ENCODE assay signal across 1 cellular context in the genomic region with DNA sequence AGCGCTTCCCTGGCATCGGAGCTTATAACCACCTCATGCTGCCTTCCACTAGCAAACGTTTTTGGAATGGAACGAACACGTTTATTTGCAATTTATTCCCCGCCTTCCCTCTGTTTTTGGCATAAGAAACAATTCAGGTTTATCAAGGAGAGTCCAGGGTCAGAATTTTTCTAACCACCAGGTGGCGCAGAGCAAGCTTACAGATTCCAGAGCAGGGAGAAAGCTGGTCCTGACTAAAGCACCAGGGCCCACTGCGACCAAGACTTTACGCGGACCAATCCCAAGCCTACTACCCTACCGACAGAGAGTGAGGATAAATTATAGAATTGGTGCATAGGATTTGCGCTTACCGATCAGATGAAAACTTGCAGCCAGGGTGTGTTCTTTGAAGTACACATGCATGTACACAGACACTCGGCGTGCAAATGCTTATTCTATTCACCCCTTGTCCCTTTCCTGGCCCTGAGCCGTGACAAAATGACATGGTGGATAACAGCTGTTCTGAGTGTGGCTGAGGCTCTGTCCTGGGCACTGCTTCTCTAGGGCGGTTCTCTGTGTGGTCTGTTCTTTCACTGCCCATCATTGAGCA.
TF ChIP-seq lines count a peak whose summit lies in the region.

No MANE protein-coding gene starts in this region.

TF ChIP-seq in K562, 482 proteins besides CTCF, POLR2A, EP300 and RAD21 (continues in another document):
- TF ChIP-seq, protein P1, sequence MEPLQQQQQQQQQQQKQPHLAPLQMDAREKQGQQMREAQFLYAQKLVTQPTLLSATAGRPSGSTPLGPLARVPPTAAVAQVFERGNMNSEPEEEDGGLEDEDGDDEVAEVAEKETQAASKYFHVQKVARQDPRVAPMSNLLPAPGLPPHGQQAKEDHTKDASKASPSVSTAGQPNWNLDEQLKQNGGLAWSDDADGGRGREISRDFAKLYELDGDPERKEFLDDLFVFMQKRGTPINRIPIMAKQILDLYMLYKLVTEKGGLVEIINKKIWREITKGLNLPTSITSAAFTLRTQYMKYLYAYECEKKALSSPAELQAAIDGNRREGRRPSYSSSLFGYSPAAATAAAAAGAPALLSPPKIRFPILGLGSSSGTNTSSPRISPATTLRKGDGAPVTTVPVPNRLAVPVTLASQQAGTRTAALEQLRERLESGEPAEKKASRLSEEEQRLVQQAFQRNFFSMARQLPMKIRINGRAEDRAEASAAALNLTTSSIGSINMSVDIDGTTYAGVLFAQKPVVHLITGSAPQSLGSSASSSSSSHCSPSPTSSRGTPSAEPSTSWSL (CRISPR knock-in tag; IDR thresholded peaks at IDR 0.05; ENCODE audit: borderline replicate concordance), result no peak
- TF ChIP-seq, protein P2, sequence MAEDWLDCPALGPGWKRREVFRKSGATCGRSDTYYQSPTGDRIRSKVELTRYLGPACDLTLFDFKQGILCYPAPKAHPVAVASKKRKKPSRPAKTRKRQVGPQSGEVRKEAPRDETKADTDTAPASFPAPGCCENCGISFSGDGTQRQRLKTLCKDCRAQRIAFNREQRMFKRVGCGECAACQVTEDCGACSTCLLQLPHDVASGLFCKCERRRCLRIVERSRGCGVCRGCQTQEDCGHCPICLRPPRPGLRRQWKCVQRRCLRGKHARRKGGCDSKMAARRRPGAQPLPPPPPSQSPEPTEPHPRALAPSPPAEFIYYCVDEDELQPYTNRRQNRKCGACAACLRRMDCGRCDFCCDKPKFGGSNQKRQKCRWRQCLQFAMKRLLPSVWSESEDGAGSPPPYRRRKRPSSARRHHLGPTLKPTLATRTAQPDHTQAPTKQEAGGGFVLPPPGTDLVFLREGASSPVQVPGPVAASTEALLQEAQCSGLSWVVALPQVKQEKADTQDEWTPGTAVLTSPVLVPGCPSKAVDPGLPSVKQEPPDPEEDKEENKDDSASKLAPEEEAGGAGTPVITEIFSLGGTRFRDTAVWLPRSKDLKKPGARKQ (CRISPR knock-in tag; IDR thresholded peaks at IDR 0.05), result no peak
- TF ChIP-seq MAZ (CRISPR knock-in tag; conservative IDR thresholded peaks at IDR 0.05 in 1 of 2, IDR thresholded peaks at IDR 0.05 in 1 of 2), result 0 out of 4 replicates have a peak, but pooled peaks of 1 of the 2 experiments have one; percentile 25
- TF ChIP-seq ZNF609 (CRISPR knock-in tag; IDR thresholded peaks at IDR 0.05; ENCODE audit: borderline replicate concordance), result no peak
- no peak for TF ChIP-seq E2F8 (IDR thresholded peaks at IDR 0.05; ENCODE audit: low read depth, partially characterized antibody)
- TF ChIP-seq ZNF398 (CRISPR knock-in tag; IDR thresholded peaks at IDR 0.05), result no peak
- TF ChIP-seq BRF1 (IDR thresholded peaks at IDR 0.05; ENCODE audit: borderline replicate concordance, extremely low read depth, insufficient read length), result no peak
- TF ChIP-seq RAD51 (IDR thresholded peaks at IDR 0.05; ENCODE audit: borderline replicate concordance, low read depth), result no peak
- peak; percentile 71 for TF ChIP-seq ARID2 (IDR thresholded peaks at IDR 0.05)
- no peak for TF ChIP-seq ZFPM2 (CRISPR knock-in tag; IDR thresholded peaks at IDR 0.05)
- TF ChIP-seq, protein P3, sequence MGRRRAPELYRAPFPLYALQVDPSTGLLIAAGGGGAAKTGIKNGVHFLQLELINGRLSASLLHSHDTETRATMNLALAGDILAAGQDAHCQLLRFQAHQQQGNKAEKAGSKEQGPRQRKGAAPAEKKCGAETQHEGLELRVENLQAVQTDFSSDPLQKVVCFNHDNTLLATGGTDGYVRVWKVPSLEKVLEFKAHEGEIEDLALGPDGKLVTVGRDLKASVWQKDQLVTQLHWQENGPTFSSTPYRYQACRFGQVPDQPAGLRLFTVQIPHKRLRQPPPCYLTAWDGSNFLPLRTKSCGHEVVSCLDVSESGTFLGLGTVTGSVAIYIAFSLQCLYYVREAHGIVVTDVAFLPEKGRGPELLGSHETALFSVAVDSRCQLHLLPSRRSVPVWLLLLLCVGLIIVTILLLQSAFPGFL (CRISPR knock-in tag; IDR thresholded peaks at IDR 0.05), result no peak
- no peak for TF ChIP-seq CHD1 (IDR thresholded peaks at IDR 0.05; ENCODE audit: low read length)
- TF ChIP-seq RBFOX2 (IDR thresholded peaks at IDR 0.05; ENCODE audit: low read depth, low read length), result no peak
- TF ChIP-seq JUND (IDR thresholded peaks at IDR 0.05; ENCODE audit: borderline replicate concordance, low read depth, low read length), result 0 out of 2 replicates have a peak, but pooled peaks have one; percentile 18
- no peak for TF ChIP-seq JUND (tag; IDR thresholded peaks at IDR 0.05; ENCODE audit: borderline replicate concordance, low read depth, low read length)
- TF ChIP-seq L3MBTL2 (IDR thresholded peaks at IDR 0.05), result 0 out of 2 replicates have a peak, but pooled peaks have one; percentile 18
- TF ChIP-seq ARNT (IDR thresholded peaks at IDR 0.05), result no peak
- no peak for TF ChIP-seq CBX3 (IDR thresholded peaks at IDR 0.05; ENCODE audit: borderline replicate concordance in 1 of 2, low read length in 2 of 2)
- TF ChIP-seq BMI1 (IDR thresholded peaks at IDR 0.05; ENCODE audit: low read length), result no peak
- TF ChIP-seq KDM1A (IDR thresholded peaks at IDR 0.05), result peak in 1 of 2 experiments; percentile 14; a peak in 1 of 4 replicates
- TF ChIP-seq HMG20B (CRISPR knock-in tag; IDR thresholded peaks at IDR 0.05), result no peak
- TF ChIP-seq ZNF436 (CRISPR knock-in tag; IDR thresholded peaks at IDR 0.05), result no peak
- no peak for TF ChIP-seq CEBPB (tag; IDR thresholded peaks at IDR 0.05)
- peak; percentile 88 for TF ChIP-seq DEAF1 (CRISPR knock-in tag; IDR thresholded peaks at IDR 0.05)
- peak; percentile 47; the same call in 1 of the 2 replicates for TF ChIP-seq ESRRA (IDR thresholded peaks at IDR 0.05; ENCODE audit: borderline replicate concordance, low read depth)
- TF ChIP-seq ZNF197 (CRISPR knock-in tag; IDR thresholded peaks at IDR 0.05; ENCODE audit: low read depth), result no peak
- TF ChIP-seq MYC (IDR thresholded peaks at IDR 0.05; ENCODE audit: low read depth, low read length), result 0 out of 2 replicates have a peak, but pooled peaks have one; percentile 18
- TF ChIP-seq MYC (CRISPR knock-in tag; IDR thresholded peaks at IDR 0.05; ENCODE audit: borderline replicate concordance, low read depth), result no peak
- TF ChIP-seq SMAD1 (IDR thresholded peaks at IDR 0.05; ENCODE audit: low read depth, low read length, partially characterized antibody), result no peak
- no peak for TF ChIP-seq NFXL1 (CRISPR knock-in tag; IDR thresholded peaks at IDR 0.05)
- TF ChIP-seq, protein P4, sequence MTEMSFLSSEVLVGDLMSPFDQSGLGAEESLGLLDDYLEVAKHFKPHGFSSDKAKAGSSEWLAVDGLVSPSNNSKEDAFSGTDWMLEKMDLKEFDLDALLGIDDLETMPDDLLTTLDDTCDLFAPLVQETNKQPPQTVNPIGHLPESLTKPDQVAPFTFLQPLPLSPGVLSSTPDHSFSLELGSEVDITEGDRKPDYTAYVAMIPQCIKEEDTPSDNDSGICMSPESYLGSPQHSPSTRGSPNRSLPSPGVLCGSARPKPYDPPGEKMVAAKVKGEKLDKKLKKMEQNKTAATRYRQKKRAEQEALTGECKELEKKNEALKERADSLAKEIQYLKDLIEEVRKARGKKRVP (CRISPR knock-in tag; IDR thresholded peaks at IDR 0.05), result no peak
- 0 out of 4 replicates have a peak, but pooled peaks of 1 of the 2 experiments have one; percentile 7 for TF ChIP-seq NRF1 (conservative IDR thresholded peaks at IDR 0.05 in 1 of 2, IDR thresholded peaks at IDR 0.05 in 1 of 2)
- TF ChIP-seq SMC3 (conservative IDR thresholded peaks at IDR 0.05; ENCODE audit: insufficient read depth, low read depth, low read length), result peak; percentile 97
- no peak for TF ChIP-seq EWSR1 (IDR thresholded peaks at IDR 0.05; ENCODE audit: borderline replicate concordance, low read depth, partially characterized antibody)
- no peak for TF ChIP-seq ELF4 (CRISPR knock-in tag; IDR thresholded peaks at IDR 0.05)
- TF ChIP-seq RB1 (IDR thresholded peaks at IDR 0.05; ENCODE audit: low read depth), result peak; percentile 51; the same call in 1 of the 2 replicates
